ENCODE assay signal across 1 cellular context in genomic region chr5:17475064-17475463, GRCh38.
A peak's percentile ranks its signal among the peaks of the same experiment; 100 is the strongest.
TF ChIP-seq lines count a peak whose summit lies in the region.

No MANE protein-coding gene starts in this region.

TF ChIP-seq in GM12878, 131 proteins besides CTCF, POLR2A, EP300 and RAD21:
- TF ChIP-seq RUNX3 (IDR thresholded peaks at IDR 0.05; ENCODE audit: low read length) (peak; percentile 53), TCF7 (IDR thresholded peaks at IDR 0.05; ENCODE audit: borderline replicate concordance) (peak; percentile 72), POU2F2 (IDR thresholded peaks at IDR 0.05; ENCODE audit: borderline replicate concordance, low read depth, low read length) (0 out of 3 replicates have a peak, but pooled peaks have one; percentile 16)
